Comparison of ENCODE assay signal across 26 cellular contexts in genomic region chr14:103031566-103031911, GRCh38. TPM values are rescaled to one million over a fixed set of nuclear protein-coding genes. Genes with fewer than 3 reads are reported as not detected.
DNase-seq lines count a peak whose midpoint lies in the region; ATAC-seq and TF ChIP-seq lines count a peak whose summit lies in the region.
"Had no signal": no experiment of that assay in that cellular context is flagged by ENCODE, and none has a peak within 500 bp of the region (broad histone marks: within the 10 kb centered on the region; RNA-seq: fewer than 3 reads in every experiment).

No MANE protein-coding gene starts in this region.

- no CpG with 5 or more reads among the region's 6 CpGs for WGBS in trophoblast cell (ENCODE audit: extremely low coverage, insufficient coverage, insufficient read length)

- peaks cover 7% of the 10 kb centered on the region for H3K36me3 Mint-ChIP-seq in type B pancreatic cell
- H3K36me3 Mint-ChIP-seq: CD4-positive, CD25-positive, alpha-beta regulatory T cell had no signal

- peak overlapping the region; percentile 72 for H3K4ac ChIP-seq in trophoblast cell (ENCODE audit: low read depth, low read length)

- H3K79me1 ChIP-seq in trophoblast cell (ENCODE audit: low read length) = no peaks in the 10 kb centered on the region

- H3K4me3 ChIP-seq in BE2C (ENCODE audit: low read depth, low read length) (no peak overlapping the region), trophoblast cell (ENCODE audit: low read depth, low read length) (no peak overlapping the region)
- H3K4me3 ChIP-seq: heart left ventricle, lung had no signal

- no peak overlapping the region for H3K4me2 ChIP-seq in trophoblast cell (ENCODE audit: low read length)

- H2AK5ac ChIP-seq in trophoblast cell (ENCODE audit: low read length) = no peak overlapping the region

- H3K27me3 Mint-ChIP-seq in type B pancreatic cell = no peaks in the 10 kb centered on the region
- H3K27me3 Mint-ChIP-seq: CD4-positive, CD25-positive, alpha-beta regulatory T cell; naive B cell had no signal

- no peak overlapping the region for H4K8ac ChIP-seq in trophoblast cell (ENCODE audit: low read depth, low read length)

- H3K27ac ChIP-seq in trophoblast cell (ENCODE audit: low read depth, low read length) = no peak overlapping the region
- H3K27ac ChIP-seq: parathyroid adenoma, WERI-Rb-1 had no signal

- H3K27me3 ChIP-seq in BE2C = no peaks in the 10 kb centered on the region
- H3K27me3 ChIP-seq in trophoblast cell (ENCODE audit: insufficient read depth, low read length) = no peaks in the 10 kb centered on the region
- H3K27me3 ChIP-seq: heart left ventricle had no signal

- peaks cover 4% of the 10 kb centered on the region for H3K9me3 Mint-ChIP-seq in type B pancreatic cell
- H3K9me3 Mint-ChIP-seq: CD4-positive, CD25-positive, alpha-beta regulatory T cell had no signal

- no peak overlapping the region for H3K9ac ChIP-seq in trophoblast cell (ENCODE audit: low read length)
- H3K9ac ChIP-seq: parathyroid adenoma had no signal

- H3K4me1 ChIP-seq in BE2C = peaks cover 9% of the 10 kb centered on the region
- H3K4me1 ChIP-seq in trophoblast cell (ENCODE audit: control insufficient read depth in 1 of 2, insufficient read depth in 2 of 2, low read length in 2 of 2) = no peaks in the 10 kb centered on the region
- H3K4me1 ChIP-seq: parathyroid adenoma had no signal

- H3K9me3 ChIP-seq in BE2C = no peaks in the 10 kb centered on the region
- H3K9me3 ChIP-seq in trophoblast cell (ENCODE audit: insufficient read depth, low read depth, low read length) = no peaks in the 10 kb centered on the region
- H3K9me3 ChIP-seq: heart left ventricle had no signal

- DNase-seq in BE2C = peak; percentile 55
- peak; percentile 13 for DNase-seq in SK-N-DZ (ENCODE audit: low spot score)
- no peak for DNase-seq in trophoblast cell
- no peak for DNase-seq in NCI-H446 (lab: John Stamatoyannopoulos, UW)
- no peak for DNase-seq in NCI-H226
- DNase-seq in type B pancreatic cell (ENCODE audit: extremely low spot score, unreplicated experiment) = no peak
- DNase-seq in H4 (ENCODE audit: low spot score) = no peak
- DNase-seq: activated CD4-positive, alpha-beta T cell treated with anti-CD3 and anti-CD28 coated beads, Interleukin-2, amount 50 U/mL, for 4 hours; activated gamma-delta T cell treated with Interleukin-2 at 50 U/mL for 16 hours; amniotic stem cell; CD4-positive, CD25-positive, alpha-beta regulatory T cell; effector CD8-positive, alpha-beta T cell; KBM-7; MV-4-11; naive B cell; NCI-H1930; stimulated activated CD4-positive, alpha-beta T cell treated with anti-CD3 and anti-CD28 coated beads, Interleukin-4, amount 100 ng/mL, for 24 hours; T-helper 1 cell had no signal

- peaks cover 3% of the 10 kb centered on the region for H3K4me1 Mint-ChIP-seq in type B pancreatic cell (ENCODE audit: unreplicated experiment)

- peak overlapping the region; percentile 46 for H3K18ac ChIP-seq in trophoblast cell (ENCODE audit: low read length)

- TF ChIP-seq CTCF in BE2C (IDR thresholded peaks at IDR 0.05; ENCODE audit: low read depth, low read length) (no peak), type B pancreatic cell (conservative IDR thresholded peaks at IDR 0.05) (no peak)

- H2BK120ac ChIP-seq in trophoblast cell (ENCODE audit: insufficient read depth, low read length, poor library complexity) = no peak overlapping the region

- H2BK12ac ChIP-seq in trophoblast cell (ENCODE audit: low read length) = no peak overlapping the region

- peaks cover 1% of the 10 kb centered on the region for H3K79me2 ChIP-seq in trophoblast cell (ENCODE audit: control insufficient read depth, insufficient read depth, low read length, poor library complexity)

- H4K91ac ChIP-seq in trophoblast cell (ENCODE audit: low read depth, low read length) = no peak overlapping the region

- H3K14ac ChIP-seq in trophoblast cell (ENCODE audit: low read length) = no peak overlapping the region

- H3K4me3 Mint-ChIP-seq in type B pancreatic cell = no peak overlapping the region
- H3K4me3 Mint-ChIP-seq: naive B cell had no signal

- H2AFZ ChIP-seq in trophoblast cell (ENCODE audit: insufficient read depth, low read length, poor library complexity) = no peak overlapping the region
- H2AFZ ChIP-seq: parathyroid adenoma had no signal

- no peak overlapping the region for H3K23ac ChIP-seq in trophoblast cell (ENCODE audit: low read length)

- ATAC-seq in esophagus mucosa = peak; percentile 67
- ATAC-seq: Right ventricle myocardium inferior had no signal

- no peak overlapping the region for H2BK5ac ChIP-seq in trophoblast cell (ENCODE audit: low read depth, low read length, poor library complexity)

- no peak overlapping the region for H3K27ac Mint-ChIP-seq in type B pancreatic cell
- H3K27ac Mint-ChIP-seq: CD4-positive, CD25-positive, alpha-beta regulatory T cell had no signal

- H4K12ac ChIP-seq in trophoblast cell (ENCODE audit: low read depth, low read length) = no peak overlapping the region

- H3K36me3 ChIP-seq in BE2C (no peaks in the 10 kb centered on the region), trophoblast cell (ENCODE audit: control insufficient read depth in 1 of 2, insufficient read depth in 2 of 2, low read length in 2 of 2) (no peaks in the 10 kb centered on the region)
- H3K36me3 ChIP-seq: heart left ventricle, WERI-Rb-1 had no signal

RNA-seq across cellular contexts. Expression of gene CDC42BPB, which starts 25.8 kb away (rescaled TPM):
- polyA plus RNA-seq in BE2C (2012; ENCODE audit: insufficient read depth, insufficient read length, low read depth) = 142 TPM
- polyA plus RNA-seq in SK-N-DZ (2014; cell fraction: cytosol; rRNA removed) = 21.7 and 24.8 TPM in 2 replicates
- polyA plus RNA-seq in SK-N-DZ (2014; cell fraction: nucleus; rRNA removed) = 31.2 and 51.5 TPM in 2 replicates
- total RNA-seq in esophagus mucosa = 48.5 TPM
- 55.5 and 55.9 TPM in 2 replicates for polyA plus RNA-seq in trophoblast cell (2013)
- total RNA-seq in type B pancreatic cell (ENCODE audit: low replicate concordance) = 83.6 and 88.6 TPM in 2 replicates
- total RNA-seq in H4 (2014; rRNA removed; shearing (Covaris generic)) = 15.0 and 18.2 TPM in 2 replicates

RNA-seq across cellular contexts. Expression of gene LBHD2, which starts 52.5 kb away (rescaled TPM):
- not detected for polyA plus RNA-seq in BE2C (2012; ENCODE audit: insufficient read depth, insufficient read length, low read depth)
- not detected in 2 replicates for polyA plus RNA-seq in SK-N-DZ (2014; cell fraction: cytosol; rRNA removed)
- polyA plus RNA-seq in SK-N-DZ (2014; cell fraction: nucleus; rRNA removed) = not detected in 2 replicates
- total RNA-seq in esophagus mucosa (not detected), type B pancreatic cell (ENCODE audit: low replicate concordance) (not detected in 2 replicates)
- 0.30 and 0.39 TPM in 2 replicates for polyA plus RNA-seq in trophoblast cell (2013)
- not detected in 2 replicates for total RNA-seq in H4 (2014; rRNA removed; shearing (Covaris generic))
- total RNA-seq: CD4-positive, CD25-positive, alpha-beta regulatory T cell; heart left ventricle; lung; NCI-H460; Right ventricle myocardium inferior had no signal
- polyA plus RNA-seq: CD4-positive, CD25-positive, alpha-beta regulatory T cell; small intestine had no signal

Comparison
In these comparisons a context has a peak if more than half of its experiments do, and no peak if none do; other contexts are left out.
1. DNase-seq: peak in BE2C (single experiment) and SK-N-DZ (single experiment); none in trophoblast cell (0 of 2), NCI-H446 (0 of 2), NCI-H226 (single experiment), type B pancreatic cell (single experiment) and H4 (single experiment).